3 cellular contexts compared by ENCODE assay signal in the genomic region with DNA sequence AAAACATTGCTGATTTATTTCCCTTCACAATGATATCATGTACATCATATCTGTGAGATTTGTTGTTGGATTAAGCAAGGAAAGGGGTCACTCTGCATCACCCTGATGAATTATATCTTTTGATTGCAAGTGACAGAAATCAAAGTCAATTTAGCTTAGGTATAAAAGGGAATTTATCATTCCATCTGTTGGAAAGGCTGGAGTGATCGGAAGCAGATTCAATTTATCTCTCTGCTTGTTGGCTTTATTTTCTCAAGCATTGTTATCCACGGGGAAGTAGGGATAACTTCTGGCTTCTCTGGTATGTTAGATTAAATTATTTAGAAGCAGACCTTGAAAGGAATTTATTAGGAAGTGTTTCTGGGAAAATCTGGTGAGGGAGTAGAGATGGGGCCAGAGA.
"Had no signal": no experiment of that assay in that cellular context is flagged by ENCODE, and none has a peak within 500 bp of the region (broad histone marks: within the 10 kb centered on the region; RNA-seq: fewer than 3 reads in every experiment).

No MANE protein-coding gene starts in this region.

- ATAC-seq: GM12878 had no signal

- H3K4me3 ChIP-seq: GM12878 had no signal

- DNase-seq: GDM1, GF-D8 had no signal
